Comparison of ENCODE assay signal across 18 cellular contexts in the genomic region with DNA sequence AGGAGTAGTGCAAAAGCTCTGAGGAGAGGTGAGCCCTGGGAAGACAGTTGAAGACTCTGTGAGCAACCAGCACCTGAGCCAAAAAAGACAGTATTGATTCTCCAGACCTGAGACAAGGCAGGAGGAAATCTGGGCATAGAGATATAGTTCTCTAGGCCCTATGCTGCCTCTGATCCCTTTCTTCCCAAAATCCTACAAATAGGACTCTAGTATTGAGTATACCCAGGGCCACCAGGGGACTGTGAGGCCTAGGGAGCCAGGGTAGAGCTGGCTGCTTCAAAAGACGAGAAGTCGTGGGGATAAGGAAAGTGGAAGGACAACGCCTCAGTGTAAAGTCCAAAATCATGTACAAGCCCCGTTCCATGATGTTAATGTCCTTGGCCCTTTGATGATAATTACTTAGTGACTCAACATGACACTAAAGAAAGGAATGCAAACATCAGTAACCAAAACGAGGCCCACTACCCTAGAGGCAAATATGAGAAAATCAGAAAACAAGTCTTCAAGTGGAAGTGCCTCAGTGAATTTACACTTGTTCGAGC.
DNase-seq lines count a peak whose midpoint lies in the region; ATAC-seq, FAIRE-seq and TF ChIP-seq lines count a peak whose summit lies in the region.
"Had no signal": no experiment of that assay in that cellular context is flagged by ENCODE, and none has a peak within 500 bp of the region (broad histone marks: within the 10 kb centered on the region; RNA-seq: fewer than 3 reads in every experiment).

No MANE protein-coding gene starts in this region.

- H3K9me3 ChIP-seq in mucosa of descending colon, result no peaks in the 10 kb centered on the region
- H3K9me3 ChIP-seq in BE2C, result no peaks in the 10 kb centered on the region
- H3K9me3 ChIP-seq: upper lobe of right lung had no signal

- no peaks in the 10 kb centered on the region for H3K27me3 ChIP-seq in bronchial epithelial cell (ENCODE audit: control insufficient read depth, insufficient read depth, low read length)
- no peaks in the 10 kb centered on the region for H3K27me3 ChIP-seq in BE2C
- H3K27me3 ChIP-seq: upper lobe of right lung had no signal

- H3K4me1 ChIP-seq in mucosa of descending colon (ENCODE audit: low read depth), result no peaks in the 10 kb centered on the region
- no peaks in the 10 kb centered on the region for H3K4me1 ChIP-seq in BE2C
- H3K4me1 ChIP-seq: upper lobe of right lung had no signal

- ATAC-seq in mucosa of descending colon (peak; percentile 99), HG03521 (IDR thresholded peaks at IDR 0.05; ENCODE audit: unreplicated experiment) (no peak), GM21360 (IDR thresholded peaks at IDR 0.05; ENCODE audit: unreplicated experiment) (no peak)
- ATAC-seq: naive thymus-derived CD8-positive, alpha-beta T cell; upper lobe of right lung had no signal

- no peak for FAIRE-seq in bronchial epithelial cell (lab: Jason Lieb, UNC)

- no peak overlapping the region for H3K4me3 ChIP-seq in bronchial epithelial cell (ENCODE audit: low read depth, low read length)
- no peak overlapping the region for H3K4me3 ChIP-seq in mucosa of descending colon
- no peak overlapping the region for H3K4me3 ChIP-seq in BE2C (ENCODE audit: low read depth, low read length)
- H3K4me3 ChIP-seq: SK-N-MC, upper lobe of right lung had no signal

- H3K36me3 ChIP-seq in bronchial epithelial cell (ENCODE audit: control insufficient read depth, insufficient read depth, low read length) (no peaks in the 10 kb centered on the region), mucosa of descending colon (ENCODE audit: low read depth) (no peaks in the 10 kb centered on the region), BE2C (no peaks in the 10 kb centered on the region)
- H3K36me3 ChIP-seq: upper lobe of right lung had no signal

- DNase-seq in Caki2 (ENCODE audit: low read depth) (peak; percentile 23), LHCN-M2 (ENCODE audit: low read depth) (peak; percentile 52), bronchial epithelial cell (ENCODE audit: low read depth) (peak; percentile 75), mucosa of descending colon (peak in 2 of 3 donors; percentile 48 to 69), BE2C (no peak), Kasumi-1 (lab: John Stamatoyannopoulos, UW) (no peak)
- DNase-seq: activated effector memory CD4-positive, alpha-beta T cell treated with Interleukin-2 at 50 U/mL for 16 hours; effector CD8-positive, alpha-beta T cell; GDM1; GOT3; naive thymus-derived CD8-positive, alpha-beta T cell; NCI-H1092; NCI-H2171 treated with DMSO at 0.1 percent for 48 hours; stimulated activated CD4-positive, alpha-beta T cell treated with anti-CD3 and anti-CD28 coated beads, Interleukin-2, amount 100 ng/mL, for 48 hours; upper lobe of right lung had no signal

- TF ChIP-seq CTCF in bronchial epithelial cell (IDR thresholded peaks at IDR 0.05; ENCODE audit: insufficient read depth, low read length, severe bottlenecking) (no peak), mucosa of descending colon (IDR thresholded peaks at IDR 0.05) (no peak), BE2C (IDR thresholded peaks at IDR 0.05; ENCODE audit: low read depth, low read length) (no peak)

- in situ Hi-C loops in Caki2 (cut with HindIII; ENCODE audit: low pct_unique_long_range_greater_than_20kb, low sequenced_read_pairs), result no loop called here

- intact Hi-C loops in mucosa of descending colon (cut with DNase I, micrococcal nuclease), result no loop called here

Comparison
In these comparisons a context has a peak if more than half of its experiments do, and no peak if none do; other contexts are left out.
1. DNase-seq: peak in Caki2 (single experiment), LHCN-M2 (single experiment), bronchial epithelial cell (single experiment) and mucosa of descending colon (2 of 3); none in BE2C (single experiment) and Kasumi-1 (0 of 2).